In genomic region chr14:24176599-24176998, GRCh38 we compare ENCODE assay signal across 25 cellular contexts. TPM values are rescaled to one million over a fixed set of nuclear protein-coding genes. Genes with fewer than 3 reads are reported as not detected.
DNase-seq lines count a peak whose midpoint lies in the region; ATAC-seq, FAIRE-seq and TF ChIP-seq lines count a peak whose summit lies in the region.
"Had no signal": no experiment of that assay in that cellular context is flagged by ENCODE, and none has a peak within 500 bp of the region (broad histone marks: within the 10 kb centered on the region; RNA-seq: fewer than 3 reads in every experiment).

No MANE protein-coding gene starts in this region.

- no peak for FAIRE-seq in kidney (lab: Jason Lieb, UNC)
- FAIRE-seq: HTR-8/SVneo had no signal

- TF ChIP-seq CTCF in HEK293 (tag by site-specific recombination; IDR thresholded peaks at IDR 0.05): no peak
- TF ChIP-seq CTCF in kidney (IDR thresholded peaks at IDR 0.05; ENCODE audit: borderline replicate concordance, extremely low read depth, insufficient read depth): no peak
- no peak for TF ChIP-seq CTCF in osteoblast (IDR thresholded peaks at IDR 0.05; ENCODE audit: extremely low read depth, low read depth, low read length)
- TF ChIP-seq CTCF in uterus (IDR thresholded peaks at IDR 0.05): no peak

- H3K36me3 ChIP-seq in HEK293 (ENCODE audit: control insufficient read depth in 2 of 2, insufficient read depth in 1 of 2, low read length in 2 of 2) (peaks cover 0 to 54% of the 10 kb centered on the region in 2 experiments; a peak in 2 of 3 replicates), kidney (ENCODE audit: control insufficient read depth in 1 of 2, insufficient read depth in 2 of 2, low read length in 2 of 2) (peaks cover 6 to 9% of the 10 kb centered on the region in 2 donors), osteoblast (ENCODE audit: insufficient read depth, low read length) (peaks cover 42% of the 10 kb centered on the region), uterus (no peaks in the 10 kb centered on the region)

- peaks cover 0 to 4% of the 10 kb centered on the region in 2 donors for H3K36me3 Mint-ChIP-seq in activated T-cell treated with anti-CD3 and anti-CD28 coated beads, Interleukin-2, amount 50 U/mL, for 72 hours (ENCODE audit: insufficient read depth in 2 of 2)

- peaks cover 6% of the 10 kb centered on the region for H3K4me1 Mint-ChIP-seq in activated T-cell treated with anti-CD3 and anti-CD28 coated beads, Interleukin-2, amount 50 U/mL, for 72 hours (ENCODE audit: low read depth)

- 0 out of 2 replicates have a peak overlapping the region, but pooled peaks have one; percentile 9 for H3K27ac ChIP-seq in HEK293 (ENCODE audit: extremely low read depth, low read depth, low read length)
- H3K27ac ChIP-seq in kidney (ENCODE audit: low read depth in 2 of 2, low read length in 2 of 2): no peak overlapping the region
- no peak overlapping the region for H3K27ac ChIP-seq in osteoblast (ENCODE audit: low read depth, low read length)
- H3K27ac ChIP-seq in uterus: no peak overlapping the region
- H3K27ac ChIP-seq: PC-9 had no signal

- CTCF ChIA-PET in HEK293 (lab: Yijun Ruan, JAX): no interaction called here

- no peaks in the 10 kb centered on the region for H3K79me2 ChIP-seq in osteoblast (ENCODE audit: insufficient read depth, low read length)

- POLR2A ChIA-PET in HEK293 (lab: Yijun Ruan, JAX): interaction anchor here (0.9 kb wide), 1 partner anchor 40 kb away, joined by 4 read pairs; the partner anchor contains the start of gene PSME1

- no peaks in the 10 kb centered on the region for H3K27me3 ChIP-seq in osteoblast (ENCODE audit: insufficient read depth, low read length)
- no peaks in the 10 kb centered on the region for H3K27me3 ChIP-seq in uterus
- H3K27me3 ChIP-seq: BE2C, MG63 had no signal

- H3K4me1 ChIP-seq in HEK293 (ENCODE audit: control insufficient read depth, insufficient read depth, low read length) (no peaks in the 10 kb centered on the region), kidney (ENCODE audit: control insufficient read depth in 1 of 2, insufficient read depth in 1 of 2, low read depth in 1 of 2, low read length in 2 of 2) (peaks cover 15 to 20% of the 10 kb centered on the region in 2 donors), osteoblast (ENCODE audit: insufficient read depth, low read length) (peaks cover 7% of the 10 kb centered on the region), uterus (no peaks in the 10 kb centered on the region)
- H3K4me1 ChIP-seq: BE2C had no signal

- no peak overlapping the region for H3K9ac ChIP-seq in kidney (ENCODE audit: low read length in 2 of 2)

- H3K9me3 Mint-ChIP-seq in activated T-cell treated with anti-CD3 and anti-CD28 coated beads, Interleukin-2, amount 50 U/mL, for 72 hours: no peaks in the 10 kb centered on the region
- H3K9me3 Mint-ChIP-seq: CD14-positive monocyte; CD8-positive, alpha-beta memory T cell; HFFc6 had no signal

- H3K4me3 Mint-ChIP-seq in activated T-cell treated with anti-CD3 and anti-CD28 coated beads, Interleukin-2, amount 50 U/mL, for 72 hours: no peak overlapping the region
- H3K4me3 Mint-ChIP-seq: CD14-positive monocyte; CD8-positive, alpha-beta memory T cell; HFFc6 had no signal

- no peak overlapping the region for H2AFZ ChIP-seq in osteoblast (ENCODE audit: low read length)
- H2AFZ ChIP-seq: PC-9 had no signal

- TF ChIP-seq POLR2A in uterus (IDR thresholded peaks at IDR 0.05): no peak

- no peaks in the 10 kb centered on the region for H3K9me3 ChIP-seq in HEK293 (ENCODE audit: control insufficient read depth, insufficient read depth, low read depth, low read length)
- H3K9me3 ChIP-seq in kidney (ENCODE audit: control insufficient read depth in 1 of 2, low read length in 2 of 2): no peaks in the 10 kb centered on the region
- no peaks in the 10 kb centered on the region for H3K9me3 ChIP-seq in osteoblast (ENCODE audit: low read depth, low read length)
- H3K9me3 ChIP-seq in uterus: no peaks in the 10 kb centered on the region
- H3K9me3 ChIP-seq: BE2C, MG63 had no signal

- no peak overlapping the region for H3K4me3 ChIP-seq in HEK293 (ENCODE audit: low read depth, low read length)
- no peak overlapping the region for H3K4me3 ChIP-seq in kidney (ENCODE audit: low read length in 2 of 2)
- H3K4me3 ChIP-seq in osteoblast (ENCODE audit: insufficient read depth, low read length): no peak overlapping the region
- no peak overlapping the region for H3K4me3 ChIP-seq in uterus
- H3K4me3 ChIP-seq: MG63, PC-9 had no signal

- intact Hi-C loops in kidney (cut with DNase I): no loop called here
- intact Hi-C loops in uterus (cut with DNase I; ENCODE audit: low total_unique reads): no loop called here

- ATAC-seq in activated T-cell treated with anti-CD3 and anti-CD28 coated beads, Interleukin-2, amount 50 U/mL, for 72 hours (replicated peaks in 1 of 2): no peak

- H3K27ac Mint-ChIP-seq in activated T-cell treated with anti-CD3 and anti-CD28 coated beads, Interleukin-2, amount 50 U/mL, for 72 hours: peak overlapping the region; percentile 49
- H3K27ac Mint-ChIP-seq: HFFc6 had no signal

- DNase-seq in activated T-cell treated with anti-CD3 and anti-CD28 coated beads, Interleukin-2, amount 50 U/mL, for 72 hours: no peak
- DNase-seq in activated T-cell treated with anti-CD3 and anti-CD28 coated beads, Interleukin-2, amount 50 U/mL, for 1 hour: no peak
- DNase-seq in kidney: peak; percentile 11
- peak; percentile 67 for DNase-seq in osteoblast (ENCODE audit: insufficient read length, low spot score, missing footprints)
- DNase-seq in uterus: no peak
- DNase-seq in HCEC 1CT: no peak
- DNase-seq: 8988T; ACHN; BE2C; Calu3; CD8-positive, alpha-beta memory T cell; H7; HFFc6; KBM-7; MG63; NCI-H2029; NCI-H446 treated with DMSO at 0.1 percent for 48 hours; NCI-H526 treated with DMSO at 0.1 percent for 48 hours; PC-9; SHP77 had no signal

- H3K27me3 Mint-ChIP-seq in activated T-cell treated with anti-CD3 and anti-CD28 coated beads, Interleukin-2, amount 50 U/mL, for 72 hours (ENCODE audit: low read depth): no peaks in the 10 kb centered on the region
- H3K27me3 Mint-ChIP-seq: CD8-positive, alpha-beta memory T cell had no signal

- H3K4me2 ChIP-seq in osteoblast (ENCODE audit: insufficient read depth, low read length): no peak overlapping the region
- H3K4me2 ChIP-seq: PC-9 had no signal

- H4K20me1 ChIP-seq in osteoblast (ENCODE audit: insufficient read depth, low read length): no peaks in the 10 kb centered on the region

TF ChIP-seq in HEK293, 187 proteins besides CTCF, POLR2A, EP300 and RAD21 (continues in another document):
- no peak for TF ChIP-seq PRDM1 (tag by site-specific recombination; IDR thresholded peaks at IDR 0.05)
- no peak for TF ChIP-seq ZXDB (tag by site-specific recombination; IDR thresholded peaks at IDR 0.05)
- TF ChIP-seq ZNF777 (tag by site-specific recombination; IDR thresholded peaks at IDR 0.05; ENCODE audit: borderline replicate concordance): no peak
- TF ChIP-seq ZNF394 (tag by site-specific recombination; IDR thresholded peaks at IDR 0.05; ENCODE audit: borderline replicate concordance): no peak
- no peak for TF ChIP-seq KLF8 (tag by site-specific recombination; IDR thresholded peaks at IDR 0.05)
- no peak for TF ChIP-seq ZFP69B (tag by site-specific recombination; IDR thresholded peaks at IDR 0.05)
- no peak for TF ChIP-seq ZNF776 (tag by site-specific recombination; IDR thresholded peaks at IDR 0.05; ENCODE audit: borderline replicate concordance)
- TF ChIP-seq, protein P1, sequence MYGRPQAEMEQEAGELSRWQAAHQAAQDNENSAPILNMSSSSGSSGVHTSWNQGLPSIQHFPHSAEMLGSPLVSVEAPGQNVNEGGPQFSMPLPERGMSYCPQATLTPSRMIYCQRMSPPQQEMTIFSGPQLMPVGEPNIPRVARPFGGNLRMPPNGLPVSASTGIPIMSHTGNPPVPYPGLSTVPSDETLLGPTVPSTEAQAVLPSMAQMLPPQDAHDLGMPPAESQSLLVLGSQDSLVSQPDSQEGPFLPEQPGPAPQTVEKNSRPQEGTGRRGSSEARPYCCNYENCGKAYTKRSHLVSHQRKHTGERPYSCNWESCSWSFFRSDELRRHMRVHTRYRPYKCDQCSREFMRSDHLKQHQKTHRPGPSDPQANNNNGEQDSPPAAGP (tag by site-specific recombination; IDR thresholded peaks at IDR 0.05): no peak
- TF ChIP-seq, protein P2, sequence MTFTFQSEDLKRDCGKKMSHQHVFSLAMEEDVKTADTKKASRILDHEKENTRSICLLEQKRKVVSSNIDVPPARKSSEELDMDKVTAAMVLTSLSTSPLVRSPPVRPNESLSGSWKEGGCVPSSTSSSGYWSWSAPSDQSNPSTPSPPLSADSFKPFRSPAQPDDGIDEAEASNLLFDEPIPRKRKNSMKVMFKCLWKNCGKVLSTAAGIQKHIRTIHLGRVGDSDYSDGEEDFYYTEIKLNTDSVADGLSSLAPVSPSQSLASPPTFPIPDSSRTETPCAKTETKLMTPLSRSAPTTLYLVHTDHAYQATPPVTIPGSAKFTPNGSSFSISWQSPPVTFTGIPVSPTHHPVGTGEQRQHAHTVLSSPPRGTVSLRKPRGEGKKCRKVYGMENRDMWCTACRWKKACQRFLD (tag by site-specific recombination; IDR thresholded peaks at IDR 0.05): no peak

RNA-seq across cellular contexts. Expression of gene REC8, which starts 4.7 kb away (rescaled TPM):
- total RNA-seq in activated T-cell treated with anti-CD3 and anti-CD28 coated beads, Interleukin-2, amount 50 U/mL, for 72 hours: 10 to 100 TPM; 48.0 to 57.9 TPM
- total RNA-seq in kidney (39.9 TPM), osteoblast (3.3 and 3.5 TPM in 2 replicates), uterus (10 to 100 TPM in 3 of 4 donors, 1 to 10 TPM in 1; 9.5 to 54.3 (median 42.1) TPM)
- polyA plus RNA-seq in kidney (ENCODE audit: insufficient read depth, low read depth, low replicate concordance): 51.4 TPM

RNA-seq across cellular contexts. Expression of gene IPO4, which starts 12.0 kb away (rescaled TPM):
- 10 to 100 TPM; 30.9 to 38.0 TPM for total RNA-seq in activated T-cell treated with anti-CD3 and anti-CD28 coated beads, Interleukin-2, amount 50 U/mL, for 72 hours
- total RNA-seq in kidney (49.5 TPM), osteoblast (38.9 and 47.0 TPM in 2 replicates), uterus (10 to 100 TPM in 3 of 4 donors, 1 to 10 TPM in 1; 3.1 to 33.7 (median 29.6) TPM)
- 22.2 TPM for polyA plus RNA-seq in kidney (ENCODE audit: insufficient read depth, low read depth, low replicate concordance)

RNA-seq across cellular contexts. Expression of gene IRF9, which starts 15.5 kb away (rescaled TPM):
- total RNA-seq in activated T-cell treated with anti-CD3 and anti-CD28 coated beads, Interleukin-2, amount 50 U/mL, for 72 hours: 100 to 1,000 TPM; 245 to 263 TPM
- total RNA-seq in kidney: 141 TPM
- polyA plus RNA-seq in kidney (ENCODE audit: insufficient read depth, low read depth, low replicate concordance): 88.9 TPM
- 102 and 117 TPM in 2 replicates for total RNA-seq in osteoblast
- 100 to 1,000 TPM in 1 of 4 donors, 10 to 100 TPM in 3; 33.2 to 205 (median 67.2) TPM for total RNA-seq in uterus

RNA-seq across cellular contexts. Expression of gene TM9SF1, which starts 18.6 kb away (rescaled TPM):
- total RNA-seq in activated T-cell treated with anti-CD3 and anti-CD28 coated beads, Interleukin-2, amount 50 U/mL, for 72 hours: 10 to 100 TPM; 27.4 to 32.5 TPM
- total RNA-seq in kidney (83.6 TPM), osteoblast (78.2 and 84.3 TPM in 2 replicates), uterus (10 to 100 TPM; 31.2 to 79.8 (median 52.4) TPM)
- polyA plus RNA-seq in kidney (ENCODE audit: insufficient read depth, low read depth, low replicate concordance): 41.1 TPM

RNA-seq across cellular contexts. Expression of gene TSSK4, which starts 28.9 kb away (rescaled TPM):
- under 1 TPM in 1 of 2 donors, not detected in 1; 0.88 TPM for total RNA-seq in activated T-cell treated with anti-CD3 and anti-CD28 coated beads, Interleukin-2, amount 50 U/mL, for 72 hours
- total RNA-seq in kidney: 0.38 TPM
- polyA plus RNA-seq in kidney (ENCODE audit: insufficient read depth, low read depth, low replicate concordance): not detected
- total RNA-seq in osteoblast: 0.36 TPM in 1 of 2 replicates, not detected in the other
- under 1 TPM in 1 of 4 donors, not detected in 3; 0.98 TPM for total RNA-seq in uterus
- total RNA-seq: H7, PC-9, RPMI7951, SK-MEL-5 had no signal

Comparison
In these comparisons a context has a peak if more than half of its experiments do, and no peak if none do; other contexts are left out.
1. DNase-seq: peak in kidney (single experiment) and osteoblast (single experiment); none in activated T-cell treated with anti-CD3 and anti-CD28 coated beads, Interleukin-2, amount 50 U/mL, for 72 hours (0 of 2), activated T-cell treated with anti-CD3 and anti-CD28 coated beads, Interleukin-2, amount 50 U/mL, for 1 hour (single experiment), uterus (0 of 2) and HCEC 1CT (single experiment).